ENCODE assay signal across 1 cellular context in genomic region chr4:106707776-106708603, GRCh38.
TF ChIP-seq lines count a peak whose summit lies in the region.

No MANE protein-coding gene starts in this region.

TF ChIP-seq in GM12878, 131 proteins besides CTCF, POLR2A, EP300 and RAD21 (continued from another document):
- TF ChIP-seq ZBTB11 (CRISPR knock-in tag; IDR thresholded peaks at IDR 0.05) (no peak), EGR1 (IDR thresholded peaks at IDR 0.05; ENCODE audit: borderline replicate concordance in 1 of 2, low read depth in 2 of 2, low read length in 2 of 2) (no peak), IRF3 (IDR thresholded peaks at IDR 0.05) (no peak), TCF7 (IDR thresholded peaks at IDR 0.05; ENCODE audit: borderline replicate concordance) (no peak), ZSCAN29 (IDR thresholded peaks at IDR 0.05) (no peak), KDM1A (IDR thresholded peaks at IDR 0.05; ENCODE audit: borderline replicate concordance) (no peak), ZNF384 (IDR thresholded peaks at IDR 0.05; ENCODE audit: borderline replicate concordance, low read depth, low read length) (no peak), CUX1 (IDR thresholded peaks at IDR 0.05; ENCODE audit: insufficient replicate concordance, low read depth, low read length) (no peak), MYB (IDR thresholded peaks at IDR 0.05; ENCODE audit: borderline replicate concordance, low read depth, low read length) (no peak), FOXM1 (IDR thresholded peaks at IDR 0.05; ENCODE audit: low read depth, low read length) (no peak), TCF3 (IDR thresholded peaks at IDR 0.05; ENCODE audit: borderline replicate concordance, insufficient read depth, low read depth, low read length) (no peak)
- TF ChIP-seq, protein P1, sequence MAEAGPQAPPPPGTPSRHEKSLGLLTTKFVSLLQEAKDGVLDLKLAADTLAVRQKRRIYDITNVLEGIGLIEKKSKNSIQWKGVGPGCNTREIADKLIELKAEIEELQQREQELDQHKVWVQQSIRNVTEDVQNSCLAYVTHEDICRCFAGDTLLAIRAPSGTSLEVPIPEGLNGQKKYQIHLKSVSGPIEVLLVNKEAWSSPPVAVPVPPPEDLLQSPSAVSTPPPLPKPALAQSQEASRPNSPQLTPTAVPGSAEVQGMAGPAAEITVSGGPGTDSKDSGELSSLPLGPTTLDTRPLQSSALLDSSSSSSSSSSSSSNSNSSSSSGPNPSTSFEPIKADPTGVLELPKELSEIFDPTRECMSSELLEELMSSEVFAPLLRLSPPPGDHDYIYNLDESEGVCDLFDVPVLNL (IDR thresholded peaks at IDR 0.05; ENCODE audit: low read depth, low read length) = no peak
- TF ChIP-seq, protein P2, sequence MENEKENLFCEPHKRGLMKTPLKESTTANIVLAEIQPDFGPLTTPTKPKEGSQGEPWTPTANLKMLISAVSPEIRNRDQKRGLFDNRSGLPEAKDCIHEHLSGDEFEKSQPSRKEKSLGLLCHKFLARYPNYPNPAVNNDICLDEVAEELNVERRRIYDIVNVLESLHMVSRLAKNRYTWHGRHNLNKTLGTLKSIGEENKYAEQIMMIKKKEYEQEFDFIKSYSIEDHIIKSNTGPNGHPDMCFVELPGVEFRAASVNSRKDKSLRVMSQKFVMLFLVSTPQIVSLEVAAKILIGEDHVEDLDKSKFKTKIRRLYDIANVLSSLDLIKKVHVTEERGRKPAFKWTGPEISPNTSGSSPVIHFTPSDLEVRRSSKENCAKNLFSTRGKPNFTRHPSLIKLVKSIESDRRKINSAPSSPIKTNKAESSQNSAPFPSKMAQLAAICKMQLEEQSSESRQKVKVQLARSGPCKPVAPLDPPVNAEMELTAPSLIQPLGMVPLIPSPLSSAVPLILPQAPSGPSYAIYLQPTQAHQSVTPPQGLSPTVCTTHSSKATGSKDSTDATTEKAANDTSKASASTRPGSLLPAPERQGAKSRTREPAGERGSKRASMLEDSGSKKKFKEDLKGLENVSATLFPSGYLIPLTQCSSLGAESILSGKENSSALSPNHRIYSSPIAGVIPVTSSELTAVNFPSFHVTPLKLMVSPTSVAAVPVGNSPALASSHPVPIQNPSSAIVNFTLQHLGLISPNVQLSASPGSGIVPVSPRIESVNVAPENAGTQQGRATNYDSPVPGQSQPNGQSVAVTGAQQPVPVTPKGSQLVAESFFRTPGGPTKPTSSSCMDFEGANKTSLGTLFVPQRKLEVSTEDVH (IDR thresholded peaks at IDR 0.05; ENCODE audit: low read depth, partially characterized antibody) = no peak
